14 cellular contexts compared by ENCODE assay signal in the genomic region with DNA sequence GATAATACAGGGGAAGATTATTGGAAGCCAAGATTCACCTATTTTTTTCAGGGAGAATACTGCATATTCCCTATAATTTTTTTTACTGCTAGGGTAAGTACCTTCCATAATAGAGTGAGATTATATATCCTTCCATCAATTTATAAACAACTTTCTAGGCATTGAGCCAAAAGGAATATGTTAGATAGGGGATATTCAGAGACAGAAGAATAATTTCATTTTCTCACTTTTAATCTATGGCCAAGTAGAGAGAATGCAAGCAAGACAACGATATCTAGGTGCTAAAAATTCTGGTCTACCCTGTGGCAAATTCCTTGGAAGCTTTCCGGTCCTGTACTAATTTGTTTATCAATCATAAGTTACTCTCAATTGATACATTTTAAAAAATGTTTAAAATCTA.
A peak's percentile ranks its signal among the peaks of the same experiment; 100 is the strongest.
DNase-seq lines count a peak whose midpoint lies in the region; ATAC-seq and TF ChIP-seq lines count a peak whose summit lies in the region.
"Had no signal": no experiment of that assay in that cellular context is flagged by ENCODE, and none has a peak within 500 bp of the region (broad histone marks: within the 10 kb centered on the region; RNA-seq: fewer than 3 reads in every experiment).

No MANE protein-coding gene starts in this region.

- no peak overlapping the region for H3K4me2 ChIP-seq in osteoblast (ENCODE audit: insufficient read depth, low read length)
- H3K4me2 ChIP-seq in OCI-LY7 (ENCODE audit: low read length) = no peak overlapping the region

- peaks cover 2% of the 10 kb centered on the region for H3K79me2 ChIP-seq in osteoblast (ENCODE audit: insufficient read depth, low read length)
- H3K79me2 ChIP-seq in OCI-LY7 (ENCODE audit: insufficient read depth, low read depth, low read length) = no peaks in the 10 kb centered on the region

- H2AFZ ChIP-seq in osteoblast (ENCODE audit: low read length) (no peak overlapping the region), OCI-LY7 (ENCODE audit: low read length) (no peak overlapping the region)
- H2AFZ ChIP-seq: GM23248 had no signal

- POLR2A ChIA-PET in activated CD4-positive, alpha-beta memory T cell treated with anti-CD3 and anti-CD28 coated beads, Interleukin-2, amount 10 ng/mL, durations not matched to agents 7 days and 5 days (lab: Charles Lee) = no interaction called here
- POLR2A ChIA-PET in OCI-LY7 (lab: Charles Lee) = interaction anchor here (0.5 to 0.7 kb wide), 2 partner anchors 12 to 1414 kb away, joined by 3 read pairs; no protein-coding TSS in a partner anchor

- H3K9me2 ChIP-seq in OCI-LY7 (ENCODE audit: insufficient read depth, low read length) = no peaks in the 10 kb centered on the region

- H3K36me3 ChIP-seq in osteoblast (ENCODE audit: insufficient read depth, low read length) = no peaks in the 10 kb centered on the region
- no peaks in the 10 kb centered on the region for H3K36me3 ChIP-seq in OCI-LY7 (ENCODE audit: insufficient read depth, low read length)

- H3K27me3 ChIP-seq in osteoblast (ENCODE audit: insufficient read depth, low read length) = no peaks in the 10 kb centered on the region

- H3K36me3 Mint-ChIP-seq in central memory CD8-positive, alpha-beta T cell (ENCODE audit: insufficient read depth) = peaks cover 2% of the 10 kb centered on the region
- H3K36me3 Mint-ChIP-seq in activated CD4-positive, alpha-beta memory T cell treated with anti-CD3 and anti-CD28 coated beads, Interleukin-2, amount 10 ng/mL, durations not matched to agents 7 days and 5 days (ENCODE audit: low read depth) = no peaks in the 10 kb centered on the region

- H3K4me3 ChIP-seq in osteoblast (ENCODE audit: insufficient read depth, low read length) (no peak overlapping the region), OCI-LY7 (ENCODE audit: low read depth, low read length, poor library complexity, severe bottlenecking) (no peak overlapping the region)
- H3K4me3 ChIP-seq: GM23248 had no signal

- no TSS peak for BruUV-seq in OCI-LY7 (replicated peaks; lab: Mats Ljungman, UMichigan)

- no peak overlapping the region for H3K4me3 Mint-ChIP-seq in central memory CD8-positive, alpha-beta T cell
- no peak overlapping the region for H3K4me3 Mint-ChIP-seq in activated CD4-positive, alpha-beta memory T cell treated with anti-CD3 and anti-CD28 coated beads, Interleukin-2, amount 10 ng/mL, durations not matched to agents 7 days and 5 days
- H3K4me3 Mint-ChIP-seq: CD14-positive monocyte; CD8-positive, alpha-beta memory T cell had no signal

- H3K27ac ChIP-seq in osteoblast (ENCODE audit: low read depth, low read length) (no peak overlapping the region), OCI-LY7 (ENCODE audit: low read depth, low read length, poor library complexity, severe bottlenecking) (no peak overlapping the region)
- H3K27ac ChIP-seq: 22Rv1, GM23248 had no signal

- ATAC-seq in central memory CD8-positive, alpha-beta T cell (replicated peaks; ENCODE audit: extremely low read depth, poor library complexity, severe bottlenecking) = no peak
- ATAC-seq: HCT116 had no signal

- H3K4me1 Mint-ChIP-seq in central memory CD8-positive, alpha-beta T cell = peaks cover 4% of the 10 kb centered on the region
- H3K4me1 Mint-ChIP-seq in activated CD4-positive, alpha-beta memory T cell treated with anti-CD3 and anti-CD28 coated beads, Interleukin-2, amount 10 ng/mL, durations not matched to agents 7 days and 5 days = no peaks in the 10 kb centered on the region
- H3K4me1 Mint-ChIP-seq: CD14-positive monocyte had no signal

- H3K9me3 Mint-ChIP-seq in central memory CD8-positive, alpha-beta T cell = no peaks in the 10 kb centered on the region
- no peaks in the 10 kb centered on the region for H3K9me3 Mint-ChIP-seq in activated CD4-positive, alpha-beta memory T cell treated with anti-CD3 and anti-CD28 coated beads, Interleukin-2, amount 10 ng/mL, durations not matched to agents 7 days and 5 days
- H3K9me3 Mint-ChIP-seq: CD14-positive monocyte; CD8-positive, alpha-beta memory T cell had no signal

- H3K9me3 ChIP-seq in osteoblast (ENCODE audit: low read depth, low read length) = no peaks in the 10 kb centered on the region
- H3K9me3 ChIP-seq in OCI-LY7 (ENCODE audit: low read length) = no peaks in the 10 kb centered on the region
- H3K9me3 ChIP-seq: Caco-2 had no signal

- H3K27ac Mint-ChIP-seq in central memory CD8-positive, alpha-beta T cell (ENCODE audit: low read depth) = peak overlapping the region; percentile 36
- H3K27ac Mint-ChIP-seq in activated CD4-positive, alpha-beta memory T cell treated with anti-CD3 and anti-CD28 coated beads, Interleukin-2, amount 10 ng/mL, durations not matched to agents 7 days and 5 days = no peak overlapping the region
- H3K27ac Mint-ChIP-seq: CD14-positive monocyte had no signal

- H4K20me1 ChIP-seq in osteoblast (ENCODE audit: insufficient read depth, low read length) (no peaks in the 10 kb centered on the region), OCI-LY7 (ENCODE audit: insufficient read depth, low read length) (no peaks in the 10 kb centered on the region)

- H3K27me3 Mint-ChIP-seq in central memory CD8-positive, alpha-beta T cell = no peaks in the 10 kb centered on the region
- H3K27me3 Mint-ChIP-seq in activated CD4-positive, alpha-beta memory T cell treated with anti-CD3 and anti-CD28 coated beads, Interleukin-2, amount 10 ng/mL, durations not matched to agents 7 days and 5 days = no peaks in the 10 kb centered on the region
- H3K27me3 Mint-ChIP-seq: CD8-positive, alpha-beta memory T cell had no signal

- CTCF ChIA-PET in activated CD4-positive, alpha-beta memory T cell treated with anti-CD3 and anti-CD28 coated beads, Interleukin-2, amount 10 ng/mL, durations not matched to agents 7 days and 5 days (lab: Charles Lee) = interaction anchor here (1.1 to 1.6 kb wide), 2 partner anchors 23 to 135 kb away, joined by 3 read pairs; no protein-coding TSS in a partner anchor
- CTCF ChIA-PET in OCI-LY7 (lab: Charles Lee; ENCODE audit: unreplicated experiment) = no interaction called here

- H3K4me1 ChIP-seq in osteoblast (ENCODE audit: insufficient read depth, low read length) (peaks cover 6% of the 10 kb centered on the region), OCI-LY7 (ENCODE audit: insufficient read depth, low read length, poor library complexity, severe bottlenecking) (no peaks in the 10 kb centered on the region)

- DNase-seq in DMS 273 (lab: John Stamatoyannopoulos, UW; ENCODE audit: unreplicated experiment) (peak; percentile 12), DMS 273 treated with DMSO at 0.1 percent for 48 hours (lab: John Stamatoyannopoulos, UW) (no peak), NCI-H2227 (lab: John Stamatoyannopoulos, UW; ENCODE audit: unreplicated experiment) (peak; percentile 31), osteoblast (ENCODE audit: insufficient read length, low spot score, missing footprints) (peak; percentile 69), OCI-LY7 (ENCODE audit: low spot score) (no peak)
- no peak for DNase-seq in central memory CD8-positive, alpha-beta T cell (ENCODE audit: low spot score in 2 of 2)
- DNase-seq in activated CD4-positive, alpha-beta memory T cell treated with anti-CD3 and anti-CD28 coated beads, Interleukin-2, amount 10 ng/mL, durations not matched to agents 7 days and 5 days = no peak
- DNase-seq in activated CD8-positive, alpha-beta memory T cell treated with anti-CD3 and anti-CD28 coated beads, Interleukin-2, amount 50 U/mL, for 48 hours = no peak
- DNase-seq: Caco-2; CD8-positive, alpha-beta memory T cell; GM23248 had no signal

- TF ChIP-seq CTCF in osteoblast (IDR thresholded peaks at IDR 0.05; ENCODE audit: extremely low read depth, low read depth, low read length) (no peak), OCI-LY7 (conservative IDR thresholded peaks at IDR 0.05; ENCODE audit: low read length) (no peak)

- intact Hi-C loops in OCI-LY7 (cut with micrococcal nuclease; ENCODE audit: unreplicated experiment) = no loop called here

Comparison
In these comparisons a context has a peak if more than half of its experiments do, and no peak if none do; other contexts are left out.
1. DNase-seq: peak in DMS 273 (single experiment), NCI-H2227 (single experiment) and osteoblast (single experiment); none in DMS 273 treated with DMSO at 0.1 percent for 48 hours (single experiment), central memory CD8-positive, alpha-beta T cell (0 of 2), activated CD4-positive, alpha-beta memory T cell treated with anti-CD3 and anti-CD28 coated beads, Interleukin-2, amount 10 ng/mL, durations not matched to agents 7 days and 5 days (single experiment), activated CD8-positive, alpha-beta memory T cell treated with anti-CD3 and anti-CD28 coated beads, Interleukin-2, amount 50 U/mL, for 48 hours (single experiment) and OCI-LY7 (single experiment).